24 cellular contexts compared by ENCODE assay signal in genomic region chr12:94280063-94280462, GRCh38.
"Had no signal": no experiment of that assay in that cellular context is flagged by ENCODE, and none has a peak within 500 bp of the region (broad histone marks: within the 10 kb centered on the region; RNA-seq: fewer than 3 reads in every experiment).

No MANE protein-coding gene starts in this region.

- H3K9me3 ChIP-seq: adrenal gland, body of pancreas, colonic mucosa, left lung, neutrophil, right lobe of liver, upper lobe of left lung, vagina had no signal

- H3K9me3 Mint-ChIP-seq: activated naive CD4-positive, alpha-beta T cell treated with anti-CD3 and anti-CD28 coated beads, Interleukin-2, amount 50 U/mL, for 72 hours; activated T-cell treated with anti-CD3 and anti-CD28 coated beads, Interleukin-2, amount 50 U/mL, for 72 hours; nephron; stimulated activated naive CD8-positive, alpha-beta T cell treated with anti-CD3 and anti-CD28 coated beads, Interleukin-15, Interleukin-2, amounts not matched to agents 100 ng/mL and 50 ng/mL, for 24 hours; T-helper 2 cell treated with Interferon-gamma antibody and Interleukin-4, amounts not matched to agents 5 μg/mL and 100 μg/mL, for 36 hours had no signal

- H3K4me3 ChIP-seq: adrenal gland, body of pancreas, cardiac muscle cell, colonic mucosa, left lung, lung, right lobe of liver, upper lobe of left lung, vagina had no signal

- H3K4me3 Mint-ChIP-seq: activated CD4-positive, alpha-beta T cell treated with anti-CD3 and anti-CD28 coated beads for 36 hours; activated T-cell treated with anti-CD3 and anti-CD28 coated beads, Interleukin-2, amount 50 U/mL, for 72 hours; nephron; stimulated activated naive CD8-positive, alpha-beta T cell treated with anti-CD3 and anti-CD28 coated beads, Interleukin-15, Interleukin-2, amounts not matched to agents 100 ng/mL and 50 ng/mL, for 24 hours; T-helper 2 cell treated with Interferon-gamma antibody and Interleukin-4, amounts not matched to agents 5 μg/mL and 100 μg/mL, for 36 hours had no signal

- ATAC-seq: activated CD4-positive, alpha-beta T cell treated with anti-CD3 and anti-CD28 coated beads for 36 hours; activated naive CD4-positive, alpha-beta T cell treated with anti-CD3 and anti-CD28 coated beads, Interleukin-2, amount 50 U/mL, for 72 hours; activated T-cell treated with anti-CD3 and anti-CD28 coated beads, Interleukin-2, amount 50 U/mL, for 72 hours; body of pancreas; left lung; right lobe of liver had no signal

- H3K36me3 ChIP-seq: cardiac muscle cell, colonic mucosa, right lobe of liver, vagina had no signal

- H3K27me3 Mint-ChIP-seq: activated CD4-positive, alpha-beta T cell treated with anti-CD3 and anti-CD28 coated beads for 36 hours; progenitor cell of endocrine pancreas; stimulated activated naive CD8-positive, alpha-beta T cell treated with anti-CD3 and anti-CD28 coated beads, Interleukin-15, Interleukin-2, amounts not matched to agents 100 ng/mL and 50 ng/mL, for 24 hours had no signal

- H3K4me1 ChIP-seq: adrenal gland, body of pancreas, colonic mucosa, vagina had no signal

- H3K27me3 ChIP-seq: adrenal gland, body of pancreas, cardiac muscle cell, colonic mucosa, left lung, neutrophil, right lobe of liver, upper lobe of left lung, vagina had no signal

- H3K27ac ChIP-seq: adrenal gland, body of pancreas, cardiac muscle cell, colonic mucosa, left lung, right lobe of liver, upper lobe of left lung, vagina had no signal

- DNase-seq: activated CD4-positive, alpha-beta T cell treated with anti-CD3 and anti-CD28 coated beads for 36 hours; activated CD4-positive, CD25-positive, alpha-beta regulatory T cell; activated naive CD4-positive, alpha-beta T cell; activated T-cell treated with anti-CD3 and anti-CD28 coated beads for 4 hours; activated T-cell treated with anti-CD3 and anti-CD28 coated beads, Interleukin-2, amount 50 U/mL, for 72 hours; adrenal gland; aorta; body of pancreas; cerebellar nuclear complex; colonic mucosa; effector CD8-positive, alpha-beta T cell; left lung; right lobe of liver; stimulated activated CD4-positive, alpha-beta T cell treated with anti-CD3 and anti-CD28 coated beads, Interleukin-2, amount 100 ng/mL, for 48 hours; upper lobe of left lung had no signal

- H3K27ac Mint-ChIP-seq: activated CD4-positive, alpha-beta T cell treated with anti-CD3 and anti-CD28 coated beads for 36 hours; activated naive CD4-positive, alpha-beta T cell treated with anti-CD3 and anti-CD28 coated beads, Interleukin-2, amount 50 U/mL, for 72 hours; activated T-cell treated with anti-CD3 and anti-CD28 coated beads, Interleukin-2, amount 50 U/mL, for 72 hours; nephron; progenitor cell of endocrine pancreas; stimulated activated naive CD8-positive, alpha-beta T cell treated with anti-CD3 and anti-CD28 coated beads, Interleukin-15, Interleukin-2, amounts not matched to agents 100 ng/mL and 50 ng/mL, for 24 hours; T-helper 2 cell treated with Interferon-gamma antibody and Interleukin-4, amounts not matched to agents 5 μg/mL and 100 μg/mL, for 36 hours had no signal
